ENCODE assay signal across 9 cellular contexts in the genomic region with DNA sequence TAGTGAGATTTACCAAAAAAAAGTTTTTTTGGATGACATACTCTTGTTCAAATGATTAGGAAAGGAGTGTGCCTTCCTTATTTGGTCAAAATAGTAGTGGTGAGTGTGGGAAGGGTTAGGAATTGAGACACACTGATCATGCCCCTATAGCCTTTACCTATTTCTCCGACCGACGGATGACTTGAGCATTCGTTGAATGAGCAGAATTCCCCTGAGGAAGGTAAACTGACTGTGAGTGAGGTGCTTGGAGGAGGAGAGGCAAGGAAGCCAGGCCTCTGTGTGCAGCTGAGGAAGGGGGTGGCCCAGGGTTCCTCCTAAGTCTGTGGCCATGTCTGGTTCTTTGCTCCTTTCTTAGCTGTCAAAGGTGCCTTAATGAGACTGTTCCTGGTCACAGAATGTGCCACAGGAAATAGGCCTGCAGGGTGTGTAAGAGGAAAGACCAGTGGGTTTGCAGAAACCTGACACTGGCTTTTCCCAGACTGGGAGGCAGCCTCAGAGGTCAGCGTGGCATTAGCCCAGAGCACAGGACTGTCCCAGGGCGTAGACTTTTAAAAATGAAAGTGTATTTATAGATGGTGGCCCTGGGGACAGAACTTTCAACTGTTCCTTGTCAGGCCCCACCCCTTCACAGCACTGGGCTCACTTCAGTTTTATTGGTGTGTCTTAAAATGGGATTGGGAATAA.
DNase-seq lines count a peak whose midpoint lies in the region; ATAC-seq and TF ChIP-seq lines count a peak whose summit lies in the region.
"Had no signal": no experiment of that assay in that cellular context is flagged by ENCODE, and none has a peak within 500 bp of the region (broad histone marks: within the 10 kb centered on the region; RNA-seq: fewer than 3 reads in every experiment).

No MANE protein-coding gene starts in this region.

- H3K9me3 ChIP-seq in HCT116 (ENCODE audit: control insufficient read depth in 1 of 2, insufficient read depth in 1 of 2, low read depth in 1 of 2, low read length in 2 of 2) (no peaks in the 10 kb centered on the region), thoracic aorta (no peaks in the 10 kb centered on the region)

- H4K20me1 ChIP-seq in HCT116 (ENCODE audit: insufficient read depth) = no peaks in the 10 kb centered on the region

- intact Hi-C loops in HCT116 (cut with micrococcal nuclease) = no loop called here

- no peak for TF ChIP-seq RAD21 in HCT116 (IDR thresholded peaks at IDR 0.05; ENCODE audit: low read depth)

- H3K9ac ChIP-seq in HCT116 (ENCODE audit: low read length) = 0 out of 2 replicates have a peak overlapping the region, but pooled peaks have one; percentile 6

- POLR2A ChIA-PET in HCT116 (lab: Charles Lee) = no interaction called here

- DNase-seq in HCT116 (ENCODE audit: low read depth, low spot score) (no peak), islet precursor cell (peak; percentile 92), thoracic aorta (ENCODE audit: low spot score) (no peak)
- DNase-seq: hypothalamus had no signal

- TF ChIP-seq CTCF in HCT116 (IDR thresholded peaks at IDR 0.05 in 2 of 3, conservative IDR thresholded peaks at IDR 0.05 in 1 of 3; ENCODE audit: borderline replicate concordance in 1 of 3, insufficient read depth in 1 of 3, low read depth in 2 of 3, low read length in 2 of 3) (no peak), VCaP (conservative IDR thresholded peaks at IDR 0.05) (no peak), thoracic aorta (IDR thresholded peaks at IDR 0.05) (no peak)

- H3K4me3 ChIP-seq in HCT116 (replicated peaks in 1 of 2; ENCODE audit: low read depth in 1 of 2, low read length in 2 of 2) (no peak overlapping the region), thoracic aorta (peak overlapping the region; percentile 12)

- H3K9me2 ChIP-seq in HCT116 (ENCODE audit: insufficient read depth) = no peaks in the 10 kb centered on the region

- ATAC-seq in HCT116 = peak; percentile 47; the same call in 1 of the 2 replicates
- ATAC-seq in thoracic aorta (ENCODE audit: insufficient number of reproducible peaks, low FRiP score, low read depth) = peak; percentile 9
- ATAC-seq in HG03025 (IDR thresholded peaks at IDR 0.05; ENCODE audit: low FRiP score, unreplicated experiment) = no peak
- ATAC-seq in GM21529 (IDR thresholded peaks at IDR 0.05; ENCODE audit: unreplicated experiment) = no peak
- ATAC-seq in HG03378 (IDR thresholded peaks at IDR 0.05; ENCODE audit: unreplicated experiment) = no peak
- ATAC-seq: activated T-helper 17 cell treated with anti-CD3 and anti-CD28 coated beads, Interleukin-2, amount 50 U/mL, for 72 hours had no signal

- CTCF ChIA-PET in HCT116 (lab: Charles Lee) = no interaction called here

- H3K27me3 ChIP-seq in HCT116 (ENCODE audit: insufficient read depth, low read length) (no peaks in the 10 kb centered on the region), thoracic aorta (replicated peaks; ENCODE audit: insufficient read depth) (no peaks in the 10 kb centered on the region)

- H3K4me1 ChIP-seq in HCT116 (ENCODE audit: control insufficient read depth in 1 of 2, insufficient read depth in 2 of 2, low read length in 2 of 2) (peaks cover 10 to 34% of the 10 kb centered on the region in 2 experiments), thoracic aorta (ENCODE audit: control insufficient read depth in 1 of 2, low read depth in 2 of 2) (peaks cover 50 to 95% of the 10 kb centered on the region in 2 donors)

- H2AFZ ChIP-seq in HCT116 (ENCODE audit: low read depth, low read length, poor library complexity, severe bottlenecking) = no peak overlapping the region

- TF ChIP-seq POLR2A in HCT116 (IDR thresholded peaks at IDR 0.05; ENCODE audit: borderline replicate concordance, extremely low read depth, insufficient read depth, insufficient read length) = no peak

- peak overlapping the region; percentile 47 for H3K4me2 ChIP-seq in HCT116 (ENCODE audit: low read length)

- BruUV-seq in HCT116 (replicated peaks; lab: Mats Ljungman, UMichigan) = no TSS peak

- no peaks in the 10 kb centered on the region for H3K79me2 ChIP-seq in HCT116 (ENCODE audit: insufficient read depth, low read length)

- H3K27ac ChIP-seq in HCT116 (ENCODE audit: low read depth, low read length) (no peak overlapping the region), VCaP (peak overlapping the region; percentile 64), thoracic aorta (peak overlapping the region; percentile 88 to 99)

- no peaks in the 10 kb centered on the region for H3K36me3 ChIP-seq in HCT116 (ENCODE audit: control insufficient read depth in 1 of 2, insufficient read depth in 2 of 2, low read length in 2 of 2)
- no peaks in the 10 kb centered on the region for H3K36me3 ChIP-seq in thoracic aorta

- RAD21 ChIA-PET in HCT116 (lab: Charles Lee; ENCODE audit: low non-redundant PET in 1 of 2, low total read pairs in 2 of 2, uncharacterized antibody in 2 of 2, unreplicated experiment in 2 of 2) = no interaction called here

TF ChIP-seq in HCT116, 20 proteins besides CTCF, POLR2A, EP300 and RAD21:
- TF ChIP-seq FOSL1 (IDR thresholded peaks at IDR 0.05; ENCODE audit: low read depth) (no peak), EZH2 (IDR thresholded peaks at IDR 0.05) (no peak), SP1 (IDR thresholded peaks at IDR 0.05; ENCODE audit: low read depth) (0 out of 2 replicates have a peak, but pooled peaks have one; percentile 25)
- TF ChIP-seq, protein P1, sequence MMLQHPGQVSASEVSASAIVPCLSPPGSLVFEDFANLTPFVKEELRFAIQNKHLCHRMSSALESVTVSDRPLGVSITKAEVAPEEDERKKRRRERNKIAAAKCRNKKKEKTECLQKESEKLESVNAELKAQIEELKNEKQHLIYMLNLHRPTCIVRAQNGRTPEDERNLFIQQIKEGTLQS (IDR thresholded peaks at IDR 0.05) = no peak

Comparison
In these comparisons a context has a peak if more than half of its experiments do, and no peak if none do; other contexts are left out.
1. ATAC-seq: peak in HCT116 (single experiment) and thoracic aorta (single experiment); none in HG03025 (single experiment), GM21529 (single experiment) and HG03378 (single experiment).